Comparison of ENCODE assay signal across 23 cellular contexts in the genomic region with DNA sequence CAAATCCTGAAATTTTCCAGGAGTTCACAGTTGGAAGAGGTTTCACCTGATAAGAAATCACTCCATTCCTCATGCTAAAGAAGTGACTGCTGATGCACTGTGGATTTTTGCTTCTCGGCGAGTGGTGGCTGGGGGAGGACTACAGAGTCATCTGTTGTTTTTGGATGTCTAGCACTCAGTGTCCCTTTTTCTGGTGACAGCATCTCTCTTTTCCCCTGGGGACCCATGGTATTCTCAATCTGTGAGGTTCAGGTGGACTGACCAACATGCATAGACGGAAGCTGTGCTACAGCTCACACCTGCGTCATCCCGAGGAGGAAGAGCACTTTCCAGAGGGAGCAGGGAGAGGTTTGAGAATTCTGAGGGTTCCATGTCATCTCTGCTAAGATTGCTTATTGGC. TPM values are rescaled to one million over a fixed set of nuclear protein-coding genes. Genes with fewer than 3 reads are reported as not detected.
A peak's percentile ranks its signal among the peaks of the same experiment; 100 is the strongest.
DNase-seq lines count a peak whose midpoint lies in the region; ATAC-seq and TF ChIP-seq lines count a peak whose summit lies in the region.
"Had no signal": no experiment of that assay in that cellular context is flagged by ENCODE, and none has a peak within 500 bp of the region (broad histone marks: within the 10 kb centered on the region; RNA-seq: fewer than 3 reads in every experiment).

No MANE protein-coding gene starts in this region.

- peak; percentile 30 for DNase-seq in activated CD4-positive, alpha-beta memory T cell treated with anti-CD3 and anti-CD28 coated beads for 36 hours
- DNase-seq in activated CD4-positive, alpha-beta memory T cell treated with anti-CD3 and anti-CD28 coated beads, Interleukin-2, amount 10 ng/mL, durations not matched to agents 7 days and 5 days: no peak
- DNase-seq in activated naive CD8-positive, alpha-beta T cell treated with anti-CD3 and anti-CD28 coated beads, Interleukin-2, amount 10 ng/mL, durations not matched to agents 7 days and 5 days: no peak
- DNase-seq in natural killer cell (no peak), coronary artery (ENCODE audit: low spot score) (no peak), heart left ventricle (no peak)
- DNase-seq: activated CD4-positive, alpha-beta T cell treated with anti-CD3 and anti-CD28 coated beads, Interleukin-2, amount 50 U/mL, for 1 hour; amygdala; C1 segment of cervical spinal cord; DMS53; gastrocnemius medialis; mesendoderm; NCI-H1048; NCI-H2081 treated with DMSO at 0.1 percent for 48 hours; NCI-H510A; small intestine had no signal

- no peaks in the 10 kb centered on the region for H3K9me2 ChIP-seq in Loucy (replicated peaks; ENCODE audit: low read depth, low read length)

- H3K27me3 ChIP-seq in Loucy (ENCODE audit: insufficient read depth, low read length, poor library complexity, severe bottlenecking) (no peaks in the 10 kb centered on the region), heart left ventricle (peaks cover 0 to 6% (median 0%) of the 10 kb centered on the region in 9 donors)
- H3K27me3 ChIP-seq: cardiac muscle cell, gastrocnemius medialis had no signal

- H3K4me1 Mint-ChIP-seq in activated CD4-positive, alpha-beta memory T cell treated with anti-CD3 and anti-CD28 coated beads for 36 hours (ENCODE audit: low read depth): peaks cover 71% of the 10 kb centered on the region
- H3K4me1 Mint-ChIP-seq in activated CD4-positive, alpha-beta memory T cell treated with anti-CD3 and anti-CD28 coated beads, Interleukin-2, amount 10 ng/mL, durations not matched to agents 7 days and 5 days: peaks cover 52% of the 10 kb centered on the region
- peaks cover 53% of the 10 kb centered on the region for H3K4me1 Mint-ChIP-seq in activated naive CD8-positive, alpha-beta T cell treated with anti-CD3 and anti-CD28 coated beads, Interleukin-2, amount 10 ng/mL, durations not matched to agents 7 days and 5 days
- H3K4me1 Mint-ChIP-seq in natural killer cell: peaks cover 68% of the 10 kb centered on the region in 2 donors

- H3K4me1 ChIP-seq in Loucy (ENCODE audit: insufficient read depth, low read length, poor library complexity, severe bottlenecking): peaks cover 16% of the 10 kb centered on the region
- peaks cover 0 to 13% (median 0%) of the 10 kb centered on the region in 12 donors for H3K4me1 ChIP-seq in heart left ventricle
- H3K4me1 ChIP-seq: gastrocnemius medialis had no signal

- no peak overlapping the region for H2AFZ ChIP-seq in Loucy (ENCODE audit: low read length)

- POLR2A ChIA-PET in activated CD4-positive, alpha-beta memory T cell treated with anti-CD3 and anti-CD28 coated beads for 36 hours (lab: Charles Lee): interaction anchor here (0.6 to 4.0 kb wide), 4 partner anchors 18 to 200 kb away, joined by 3 to 32 read pairs (median 6); no protein-coding TSS in a partner anchor
- POLR2A ChIA-PET in activated CD4-positive, alpha-beta memory T cell treated with anti-CD3 and anti-CD28 coated beads, Interleukin-2, amount 10 ng/mL, durations not matched to agents 7 days and 5 days (lab: Charles Lee): interaction anchor here (1.2 to 3.7 kb wide), 4 partner anchors 8 to 46 kb away, joined by 3 to 26 read pairs (median 9); a partner anchor contains a TSS
- POLR2A ChIA-PET in activated naive CD8-positive, alpha-beta T cell treated with anti-CD3 and anti-CD28 coated beads, Interleukin-2, amount 10 ng/mL, durations not matched to agents 7 days and 5 days (lab: Charles Lee): interaction anchor here (0.5 to 6.3 kb wide), 6 partner anchors 9 to 385 kb away, joined by 3 to 39 read pairs (median 6); a partner anchor contains a TSS

- peak overlapping the region; percentile 8 for H3K4me2 ChIP-seq in Loucy (ENCODE audit: low read depth, low read length, poor library complexity, severe bottlenecking)

- WGBS in heart left ventricle, 4 donors: 85 to 88% (median 88%) methylated on average over 5 of the region's 5 CpGs

- H3K4me3 ChIP-seq in Loucy (ENCODE audit: low read length, poor library complexity, severe bottlenecking) (no peak overlapping the region), coronary artery (no peak overlapping the region), heart left ventricle (no peak overlapping the region)
- H3K4me3 ChIP-seq: cardiac muscle cell, gastrocnemius medialis had no signal

- H3K9me3 ChIP-seq in Loucy (ENCODE audit: insufficient read depth, low read depth, low read length) (no peaks in the 10 kb centered on the region), heart left ventricle (peaks cover 0 to 5% (median 0%) of the 10 kb centered on the region in 12 donors)
- H3K9me3 ChIP-seq: gastrocnemius medialis had no signal

- H3K36me3 ChIP-seq in Loucy (ENCODE audit: insufficient read depth, low read length): no peaks in the 10 kb centered on the region
- H3K36me3 ChIP-seq in heart left ventricle: no peaks in the 10 kb centered on the region
- H3K36me3 ChIP-seq: cardiac muscle cell, gastrocnemius medialis had no signal

- no peaks in the 10 kb centered on the region for H3F3A ChIP-seq in Loucy (ENCODE audit: low read depth)

- intact Hi-C loops in activated CD4-positive, alpha-beta memory T cell treated with anti-CD3 and anti-CD28 coated beads for 36 hours (cut with micrococcal nuclease): no loop called here
- intact Hi-C loops in natural killer cell (cut with micrococcal nuclease) (loop anchor here (2.0 to 5.0 kb wide), 2 partner anchors 41 to 56 kb away; a partner anchor contains a TSS), heart left ventricle (cut with DNase I) (no loop called here)

- no peaks in the 10 kb centered on the region for H4K20me1 ChIP-seq in Loucy (ENCODE audit: insufficient read depth, low read length, poor library complexity, severe bottlenecking)

- TF ChIP-seq CTCF in Loucy (conservative IDR thresholded peaks at IDR 0.05; ENCODE audit: low read length): no peak
- TF ChIP-seq CTCF in natural killer cell (IDR thresholded peaks at IDR 0.05): no peak
- no peak for TF ChIP-seq CTCF in coronary artery (IDR thresholded peaks at IDR 0.05)
- TF ChIP-seq CTCF in heart left ventricle (IDR thresholded peaks at IDR 0.05): no peak

- H3K4me3 Mint-ChIP-seq in activated CD4-positive, alpha-beta memory T cell treated with anti-CD3 and anti-CD28 coated beads for 36 hours: no peak overlapping the region
- no peak overlapping the region for H3K4me3 Mint-ChIP-seq in activated CD4-positive, alpha-beta memory T cell treated with anti-CD3 and anti-CD28 coated beads, Interleukin-2, amount 10 ng/mL, durations not matched to agents 7 days and 5 days
- peak overlapping the region; percentile 18 for H3K4me3 Mint-ChIP-seq in activated naive CD8-positive, alpha-beta T cell treated with anti-CD3 and anti-CD28 coated beads, Interleukin-2, amount 10 ng/mL, durations not matched to agents 7 days and 5 days
- peak overlapping the region; percentile 81 for H3K4me3 Mint-ChIP-seq in natural killer cell
- H3K4me3 Mint-ChIP-seq: neural crest cell had no signal

- H3K9ac ChIP-seq in Loucy (ENCODE audit: low read depth, low read length, poor library complexity, severe bottlenecking): no peak overlapping the region

- no peak for TF ChIP-seq POLR2A in heart left ventricle (IDR thresholded peaks at IDR 0.05)

- peaks cover 13% of the 10 kb centered on the region for H3K9me3 Mint-ChIP-seq in activated CD4-positive, alpha-beta memory T cell treated with anti-CD3 and anti-CD28 coated beads for 36 hours
- peaks cover 16% of the 10 kb centered on the region for H3K9me3 Mint-ChIP-seq in activated CD4-positive, alpha-beta memory T cell treated with anti-CD3 and anti-CD28 coated beads, Interleukin-2, amount 10 ng/mL, durations not matched to agents 7 days and 5 days
- peaks cover 2% of the 10 kb centered on the region for H3K9me3 Mint-ChIP-seq in activated naive CD8-positive, alpha-beta T cell treated with anti-CD3 and anti-CD28 coated beads, Interleukin-2, amount 10 ng/mL, durations not matched to agents 7 days and 5 days
- H3K9me3 Mint-ChIP-seq in natural killer cell: no peaks in the 10 kb centered on the region

- CTCF ChIA-PET in activated CD4-positive, alpha-beta memory T cell treated with anti-CD3 and anti-CD28 coated beads for 36 hours (lab: Charles Lee): interaction anchor here (1.0 to 4.8 kb wide), 8 partner anchors 18 to 86 kb away, joined by 3 to 34 read pairs (median 10); a partner anchor contains a TSS
- CTCF ChIA-PET in activated CD4-positive, alpha-beta memory T cell treated with anti-CD3 and anti-CD28 coated beads, Interleukin-2, amount 10 ng/mL, durations not matched to agents 7 days and 5 days (lab: Charles Lee): interaction anchor here (1.3 kb wide), 1 partner anchor 86 kb away, joined by 5 read pairs; no protein-coding TSS in a partner anchor

- no peak for ATAC-seq in activated naive CD8-positive, alpha-beta T cell treated with anti-CD3 and anti-CD28 coated beads, Interleukin-2, amount 10 ng/mL, durations not matched to agents 7 days and 5 days (ENCODE audit: low read depth)
- ATAC-seq in natural killer cell (peak in 1 of 3 donors; percentile 30), heart left ventricle (no peak)
- ATAC-seq in activated CD4-positive, CD25-positive, alpha-beta regulatory T cell treated with anti-CD3 and anti-CD28 coated beads, Interleukin-2, amount 50 U/mL, for 24 hours: no peak
- ATAC-seq: esophagus mucosa, gastrocnemius medialis had no signal

- no peak overlapping the region for H3K27ac ChIP-seq in coronary artery
- no peak overlapping the region for H3K27ac ChIP-seq in heart left ventricle
- H3K27ac ChIP-seq: cardiac muscle cell, gastrocnemius medialis, RWPE1 had no signal

- H3K27ac Mint-ChIP-seq in activated CD4-positive, alpha-beta memory T cell treated with anti-CD3 and anti-CD28 coated beads for 36 hours: peak overlapping the region; percentile 94
- no peak overlapping the region for H3K27ac Mint-ChIP-seq in activated CD4-positive, alpha-beta memory T cell treated with anti-CD3 and anti-CD28 coated beads, Interleukin-2, amount 10 ng/mL, durations not matched to agents 7 days and 5 days
- H3K27ac Mint-ChIP-seq in activated naive CD8-positive, alpha-beta T cell treated with anti-CD3 and anti-CD28 coated beads, Interleukin-2, amount 10 ng/mL, durations not matched to agents 7 days and 5 days: peak overlapping the region; percentile 62
- peak overlapping the region; percentile 91 for H3K27ac Mint-ChIP-seq in natural killer cell

- H3K79me2 ChIP-seq in Loucy (ENCODE audit: insufficient read depth, low read length): no peaks in the 10 kb centered on the region

- peaks cover 3% of the 10 kb centered on the region for H3K36me3 Mint-ChIP-seq in activated CD4-positive, alpha-beta memory T cell treated with anti-CD3 and anti-CD28 coated beads for 36 hours
- peaks cover 4% of the 10 kb centered on the region for H3K36me3 Mint-ChIP-seq in activated CD4-positive, alpha-beta memory T cell treated with anti-CD3 and anti-CD28 coated beads, Interleukin-2, amount 10 ng/mL, durations not matched to agents 7 days and 5 days (ENCODE audit: low read depth)
- H3K36me3 Mint-ChIP-seq in activated naive CD8-positive, alpha-beta T cell treated with anti-CD3 and anti-CD28 coated beads, Interleukin-2, amount 10 ng/mL, durations not matched to agents 7 days and 5 days: peaks cover 3% of the 10 kb centered on the region
- no peaks in the 10 kb centered on the region for H3K36me3 Mint-ChIP-seq in natural killer cell

- no peaks in the 10 kb centered on the region for H3K27me3 Mint-ChIP-seq in activated CD4-positive, alpha-beta memory T cell treated with anti-CD3 and anti-CD28 coated beads for 36 hours
- peaks cover 15% of the 10 kb centered on the region for H3K27me3 Mint-ChIP-seq in activated CD4-positive, alpha-beta memory T cell treated with anti-CD3 and anti-CD28 coated beads, Interleukin-2, amount 10 ng/mL, durations not matched to agents 7 days and 5 days
- peaks cover 9% of the 10 kb centered on the region for H3K27me3 Mint-ChIP-seq in activated naive CD8-positive, alpha-beta T cell treated with anti-CD3 and anti-CD28 coated beads, Interleukin-2, amount 10 ng/mL, durations not matched to agents 7 days and 5 days
- H3K27me3 Mint-ChIP-seq in natural killer cell (ENCODE audit: low read depth in 2 of 2): no peaks in the 10 kb centered on the region

RNA-seq across cellular contexts. Expression of a gene that starts 42.7 kb away (rescaled TPM):
- total RNA-seq in activated CD4-positive, alpha-beta memory T cell treated with anti-CD3 and anti-CD28 coated beads for 36 hours: 1 to 10 TPM; 7.6 to 9.4 TPM
- 10 to 100 TPM; 12.1 to 12.7 TPM for total RNA-seq in activated CD4-positive, alpha-beta memory T cell treated with anti-CD3 and anti-CD28 coated beads, Interleukin-2, amount 10 ng/mL, durations not matched to agents 7 days and 5 days
- total RNA-seq in activated naive CD8-positive, alpha-beta T cell treated with anti-CD3 and anti-CD28 coated beads, Interleukin-2, amount 10 ng/mL, durations not matched to agents 7 days and 5 days: 10 to 100 TPM; 15.9 to 16.3 TPM
- 10 to 100 TPM; 24.8 to 42.0 (median 40.2) TPM for total RNA-seq in natural killer cell
- under 1 TPM in 7 of 9 donors, not detected in 2; 0.02 to 0.77 (median 0.07) TPM for total RNA-seq in heart left ventricle
- polyA plus RNA-seq in heart left ventricle: under 1 TPM; 0.04 to 0.06 TPM
- total RNA-seq: cardiac muscle cell, neural crest cell, pulmonary artery endothelial cell had no signal
- polyA plus RNA-seq: cardiac muscle cell had no signal

Comparison
In these comparisons a context has a peak if more than half of its experiments do, and no peak if none do; other contexts are left out.
1. H3K4me3 Mint-ChIP-seq: peak in activated naive CD8-positive, alpha-beta T cell treated with anti-CD3 and anti-CD28 coated beads, Interleukin-2, amount 10 ng/mL, durations not matched to agents 7 days and 5 days (single experiment) and natural killer cell (single experiment); none in activated CD4-positive, alpha-beta memory T cell treated with anti-CD3 and anti-CD28 coated beads for 36 hours (single experiment) and activated CD4-positive, alpha-beta memory T cell treated with anti-CD3 and anti-CD28 coated beads, Interleukin-2, amount 10 ng/mL, durations not matched to agents 7 days and 5 days (single experiment).
2. RNA of a gene that starts 42.7 kb away (total RNA-seq): 24.8 to 42.0 TPM in natural killer cell, 15.9 to 16.3 TPM in activated naive CD8-positive, alpha-beta T cell treated with anti-CD3 and anti-CD28 coated beads, Interleukin-2, amount 10 ng/mL, durations not matched to agents 7 days and 5 days, 12.1 to 12.7 TPM in activated CD4-positive, alpha-beta memory T cell treated with anti-CD3 and anti-CD28 coated beads, Interleukin-2, amount 10 ng/mL, durations not matched to agents 7 days and 5 days and 7.6 to 9.4 TPM in activated CD4-positive, alpha-beta memory T cell treated with anti-CD3 and anti-CD28 coated beads for 36 hours; 0.02 to 0.77 TPM in heart left ventricle; every median in the first group is over 4 times any median in the second.